In the genomic region with DNA sequence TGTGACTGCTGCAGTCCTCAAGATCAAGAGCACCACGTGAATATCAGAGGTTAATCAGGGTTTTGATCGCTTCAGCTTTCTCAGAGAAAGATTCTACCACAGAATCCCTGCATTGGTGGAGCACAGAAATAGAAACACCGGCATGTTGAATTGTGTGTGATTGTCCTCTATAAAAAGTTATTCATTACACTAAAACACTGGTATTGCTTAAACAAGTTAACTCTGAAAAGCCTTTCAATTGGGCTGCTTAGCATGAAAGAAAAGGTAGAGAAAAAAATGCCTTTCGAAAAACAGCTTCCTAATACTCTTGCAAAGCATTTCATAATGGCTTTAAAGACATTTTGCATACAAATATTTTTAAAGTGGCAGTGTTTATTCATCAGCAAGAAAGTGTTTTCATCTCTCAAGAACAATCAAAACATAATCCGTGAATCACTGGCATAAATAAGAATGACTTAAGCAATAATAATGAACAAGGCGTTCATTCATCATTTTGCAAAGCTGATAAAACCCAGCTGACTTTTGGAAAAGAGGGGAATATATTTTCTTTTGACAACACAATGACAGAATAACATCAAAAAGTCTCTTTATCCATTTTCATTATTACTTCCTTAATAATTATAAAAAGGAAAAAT, we compare ENCODE assay signal across 15 cellular contexts.
DNase-seq lines count a peak whose midpoint lies in the region; ATAC-seq and TF ChIP-seq lines count a peak whose summit lies in the region.
"Had no signal": no experiment of that assay in that cellular context is flagged by ENCODE, and none has a peak within 500 bp of the region (broad histone marks: within the 10 kb centered on the region; RNA-seq: fewer than 3 reads in every experiment).

No MANE protein-coding gene starts in this region.

- H3K27me3 ChIP-seq in left ventricle myocardium inferior (ENCODE audit: low read depth) = no peaks in the 10 kb centered on the region

- no peaks in the 10 kb centered on the region for H3K36me3 Mint-ChIP-seq in activated CD4-positive, alpha-beta T cell treated with anti-CD3 and anti-CD28 coated beads for 36 hours (ENCODE audit: low read depth)
- H3K36me3 Mint-ChIP-seq: CD14-positive monocyte; CD8-positive, alpha-beta T cell had no signal

- no peak overlapping the region for H3K4me3 Mint-ChIP-seq in activated CD4-positive, alpha-beta T cell treated with anti-CD3 and anti-CD28 coated beads for 36 hours
- H3K4me3 Mint-ChIP-seq: CD14-positive monocyte; CD8-positive, alpha-beta T cell had no signal

- ATAC-seq in left lobe of liver (peak; percentile 41), GM19455 (IDR thresholded peaks at IDR 0.05; ENCODE audit: unreplicated experiment) (no peak)
- no peak for ATAC-seq in activated CD4-positive, alpha-beta T cell treated with anti-CD3 and anti-CD28 coated beads for 36 hours
- ATAC-seq: CD8-positive, alpha-beta T cell had no signal

- no peaks in the 10 kb centered on the region for H3K9me3 ChIP-seq in left ventricle myocardium inferior (replicated peaks)
- H3K9me3 ChIP-seq: Caco-2 had no signal

- POLR2A ChIA-PET in activated CD4-positive, alpha-beta T cell treated with anti-CD3 and anti-CD28 coated beads for 36 hours (lab: Charles Lee) = no interaction called here

- no peak overlapping the region for H3K27ac ChIP-seq in left ventricle myocardium inferior (replicated peaks)
- H3K27ac ChIP-seq: 22Rv1 had no signal

- no peak overlapping the region for H3K4me3 ChIP-seq in left ventricle myocardium inferior

- peaks cover 7% of the 10 kb centered on the region for H3K27me3 Mint-ChIP-seq in activated CD4-positive, alpha-beta T cell treated with anti-CD3 and anti-CD28 coated beads for 36 hours

- intact Hi-C loops in left ventricle myocardium inferior (cut with micrococcal nuclease) = no loop called here
- intact Hi-C loops in activated CD4-positive, alpha-beta T cell treated with anti-CD3 and anti-CD28 coated beads for 36 hours (cut with DNase I, micrococcal nuclease) = no loop called here

- TF ChIP-seq CTCF in left ventricle myocardium inferior (IDR thresholded peaks at IDR 0.05; ENCODE audit: borderline replicate concordance) = no peak

- no peaks in the 10 kb centered on the region for H3K4me1 ChIP-seq in left ventricle myocardium inferior
- H3K4me1 ChIP-seq: Caco-2 had no signal

- no peak overlapping the region for H3K27ac Mint-ChIP-seq in activated CD4-positive, alpha-beta T cell treated with anti-CD3 and anti-CD28 coated beads for 36 hours
- H3K27ac Mint-ChIP-seq: CD14-positive monocyte; CD8-positive, alpha-beta T cell had no signal

- no peaks in the 10 kb centered on the region for H3K36me3 ChIP-seq in left ventricle myocardium inferior

- CTCF ChIA-PET in activated CD4-positive, alpha-beta T cell treated with anti-CD3 and anti-CD28 coated beads for 36 hours (lab: Charles Lee) = interaction anchor here (1.2 kb wide), 1 partner anchor 17 kb away, joined by 4 read pairs; no protein-coding TSS in a partner anchor

- H3K4me1 Mint-ChIP-seq in activated CD4-positive, alpha-beta T cell treated with anti-CD3 and anti-CD28 coated beads for 36 hours = no peaks in the 10 kb centered on the region

- peak; percentile 8 for DNase-seq in NCI-H2227 (lab: John Stamatoyannopoulos, UW; ENCODE audit: unreplicated experiment)
- no peak for DNase-seq in NCI-H2227 treated with DMSO at 0.1 percent for 48 hours (lab: John Stamatoyannopoulos, UW)
- DNase-seq in foreskin melanocyte = peak; percentile 42
- no peak for DNase-seq in left lobe of liver (ENCODE audit: low spot score)
- no peak for DNase-seq in left ventricle myocardium inferior
- no peak for DNase-seq in activated CD4-positive, alpha-beta T cell treated with anti-CD3 and anti-CD28 coated beads for 36 hours
- DNase-seq in DMS53 treated with DMSO at 0.1 percent for 48 hours (lab: John Stamatoyannopoulos, UW; ENCODE audit: unreplicated experiment) = no peak
- DNase-seq: Caco-2; CD8-positive, alpha-beta T cell; GF-D8; H7; IMR-90 had no signal

- no peaks in the 10 kb centered on the region for H3K9me3 Mint-ChIP-seq in activated CD4-positive, alpha-beta T cell treated with anti-CD3 and anti-CD28 coated beads for 36 hours (ENCODE audit: low read depth)
- H3K9me3 Mint-ChIP-seq: CD14-positive monocyte; CD8-positive, alpha-beta T cell had no signal

Comparison
In these comparisons a context has a peak if more than half of its experiments do, and no peak if none do; other contexts are left out.
1. DNase-seq: peak in NCI-H2227 (single experiment) and foreskin melanocyte (single experiment); none in NCI-H2227 treated with DMSO at 0.1 percent for 48 hours (single experiment), left lobe of liver (single experiment), left ventricle myocardium inferior (single experiment), activated CD4-positive, alpha-beta T cell treated with anti-CD3 and anti-CD28 coated beads for 36 hours (single experiment) and DMS53 treated with DMSO at 0.1 percent for 48 hours (single experiment).